ENCODE assay signal across 8 cellular contexts in the genomic region with DNA sequence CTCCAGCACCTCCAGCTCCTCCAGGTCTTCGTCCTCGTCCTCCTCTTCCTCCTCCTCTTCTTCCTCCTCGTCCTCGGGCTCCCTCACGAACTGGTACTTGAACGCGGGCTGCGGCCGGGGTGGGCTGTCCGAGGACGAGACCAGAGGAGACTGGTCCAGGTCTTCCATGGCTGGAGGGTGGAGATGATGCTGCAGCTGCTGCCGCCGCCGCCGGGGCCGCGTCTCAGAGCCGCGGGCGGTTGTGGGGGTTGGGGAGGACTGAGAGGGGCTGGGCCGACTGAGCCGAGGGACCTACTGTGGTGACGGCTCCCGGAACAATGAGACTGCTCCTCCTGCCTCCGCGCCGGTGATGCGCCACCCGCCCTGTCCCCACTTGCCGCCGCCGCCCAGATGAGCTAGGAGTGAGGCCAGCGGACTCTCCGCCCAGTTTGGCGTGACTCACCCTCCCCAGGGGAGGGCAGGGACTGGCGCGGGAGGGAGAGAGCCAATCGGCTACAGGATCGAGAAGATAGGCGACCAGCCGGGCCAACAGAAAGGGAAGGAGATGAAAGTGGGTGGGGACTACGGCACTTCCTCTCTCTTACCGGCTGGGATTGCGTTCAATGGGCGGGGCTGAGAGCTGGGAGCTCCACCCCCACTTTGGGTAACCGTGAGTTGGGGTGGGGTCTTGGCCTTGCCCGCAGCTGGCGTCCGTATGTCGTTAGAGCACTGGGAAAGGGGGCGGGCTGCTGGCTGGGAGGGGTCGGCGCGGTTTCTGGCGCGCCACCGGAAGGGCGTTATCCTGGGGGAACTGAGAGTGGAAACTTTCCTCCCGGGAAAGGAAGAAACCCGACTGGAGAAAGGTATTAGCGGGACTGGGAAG. TPM values are rescaled to one million over a fixed set of nuclear protein-coding genes. Genes with fewer than 3 reads are reported as not detected.
DNase-seq lines count a peak whose midpoint lies in the region; ATAC-seq and TF ChIP-seq lines count a peak whose summit lies in the region.

A gene with protein sequence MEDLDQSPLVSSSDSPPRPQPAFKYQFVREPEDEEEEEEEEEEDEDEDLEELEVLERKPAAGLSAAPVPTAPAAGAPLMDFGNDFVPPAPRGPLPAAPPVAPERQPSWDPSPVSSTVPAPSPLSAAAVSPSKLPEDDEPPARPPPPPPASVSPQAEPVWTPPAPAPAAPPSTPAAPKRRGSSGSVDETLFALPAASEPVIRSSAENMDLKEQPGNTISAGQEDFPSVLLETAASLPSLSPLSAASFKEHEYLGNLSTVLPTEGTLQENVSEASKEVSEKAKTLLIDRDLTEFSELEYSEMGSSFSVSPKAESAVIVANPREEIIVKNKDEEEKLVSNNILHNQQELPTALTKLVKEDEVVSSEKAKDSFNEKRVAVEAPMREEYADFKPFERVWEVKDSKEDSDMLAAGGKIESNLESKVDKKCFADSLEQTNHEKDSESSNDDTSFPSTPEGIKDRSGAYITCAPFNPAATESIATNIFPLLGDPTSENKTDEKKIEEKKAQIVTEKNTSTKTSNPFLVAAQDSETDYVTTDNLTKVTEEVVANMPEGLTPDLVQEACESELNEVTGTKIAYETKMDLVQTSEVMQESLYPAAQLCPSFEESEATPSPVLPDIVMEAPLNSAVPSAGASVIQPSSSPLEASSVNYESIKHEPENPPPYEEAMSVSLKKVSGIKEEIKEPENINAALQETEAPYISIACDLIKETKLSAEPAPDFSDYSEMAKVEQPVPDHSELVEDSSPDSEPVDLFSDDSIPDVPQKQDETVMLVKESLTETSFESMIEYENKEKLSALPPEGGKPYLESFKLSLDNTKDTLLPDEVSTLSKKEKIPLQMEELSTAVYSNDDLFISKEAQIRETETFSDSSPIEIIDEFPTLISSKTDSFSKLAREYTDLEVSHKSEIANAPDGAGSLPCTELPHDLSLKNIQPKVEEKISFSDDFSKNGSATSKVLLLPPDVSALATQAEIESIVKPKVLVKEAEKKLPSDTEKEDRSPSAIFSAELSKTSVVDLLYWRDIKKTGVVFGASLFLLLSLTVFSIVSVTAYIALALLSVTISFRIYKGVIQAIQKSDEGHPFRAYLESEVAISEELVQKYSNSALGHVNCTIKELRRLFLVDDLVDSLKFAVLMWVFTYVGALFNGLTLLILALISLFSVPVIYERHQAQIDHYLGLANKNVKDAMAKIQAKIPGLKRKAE (minus strand): TSS at position 319 of the 862 bp plus-strand sequence. CDS start 151 bp downstream, at position 168.

- H3K4me3 ChIP-seq in BJ (ENCODE audit: low read depth, low read length) (peak within 1 kb of the TSS; percentile 78), colonic mucosa (peak within 1 kb of the TSS; percentile 92)

- POLR2A ChIA-PET in BJ (lab: Charles Lee), result interaction anchor here (0.6 to 2.1 kb wide), 10 partner anchors 10 to 253 kb away, joined by 3 to 11 read pairs (median 5); no protein-coding TSS in a partner anchor

- peak within 1 kb of the TSS; percentile 100 for H3K27ac ChIP-seq in colonic mucosa

- intact Hi-C loops in colonic mucosa (cut with DNase I), result no loop called here

- CTCF ChIA-PET in BJ (lab: Yijun Ruan, JAX), result interaction anchor here (0.6 to 4.6 kb wide), 23 partner anchors 10 to 335 kb away, joined by 3 to 153 read pairs (median 4); no protein-coding TSS in a partner anchor

- no peaks in the 10 kb centered on the region for H3K9me3 ChIP-seq in colonic mucosa

- H3K4me1 ChIP-seq in colonic mucosa, result no peaks in the 10 kb centered on the region

- DNase-seq in BJ (ENCODE audit: low read depth), result peak; percentile 97
- peak; percentile 70 for DNase-seq in GM19240 (ENCODE audit: insufficient read length, low spot score)
- DNase-seq in NCI-H526 (lab: John Stamatoyannopoulos, UW), result peak; percentile 98 to 99
- DNase-seq in activated CD4-positive, alpha-beta T cell treated with anti-CD3 and anti-CD28 coated beads for 48 hours, result peak; percentile 99
- DNase-seq in colonic mucosa, result peak; percentile 99
- DNase-seq in kidney tubule cell (ENCODE audit: low spot score), result peak; percentile 100
- peak; percentile 92 to 98 (median 96) for DNase-seq in stimulated activated CD4-positive, alpha-beta T cell treated with anti-CD3 and anti-CD28 coated beads, Interleukin-1b, Interleukin-23, amount 100 ng/mL, for 24 hours (ENCODE audit: low read depth in 4 of 4, low spot score in 1 of 4)

- peak within 1 kb of the TSS; percentile 96 to 97 for H3K9ac ChIP-seq in colonic mucosa (ENCODE audit: low read depth in 2 of 2, low read length in 2 of 2)

- peak; percentile 80 for ATAC-seq in HG03460 (IDR thresholded peaks at IDR 0.05; ENCODE audit: unreplicated experiment)

- H3K36me3 ChIP-seq in BJ (ENCODE audit: control insufficient read depth, insufficient read depth, low read length) (no peaks in the 10 kb centered on the region), colonic mucosa (no peaks in the 10 kb centered on the region)

- TF ChIP-seq CTCF in BJ (IDR thresholded peaks at IDR 0.05; ENCODE audit: insufficient read depth, low read depth, low read length) (peak; percentile 21; the same call in 1 of the 2 replicates), colonic mucosa (IDR thresholded peaks at IDR 0.05) (no peak)

- H3K27me3 ChIP-seq in BJ (ENCODE audit: control insufficient read depth, insufficient read depth, low read length), result no peaks in the 10 kb centered on the region
- no peaks in the 10 kb centered on the region for H3K27me3 ChIP-seq in colonic mucosa

RNA-seq across cellular contexts. Expression of the gene that starts here (rescaled TPM):
- 219 and 400 TPM in 2 replicates for polyA plus RNA-seq in BJ (2011; rRNA removed)
- polyA minus RNA-seq in BJ (2011; rRNA and poly(A)+ RNA removed), result 204 and 376 TPM in 2 replicates
- 100 to 1,000 TPM; 199 to 280 TPM for total RNA-seq in colonic mucosa

Comparison
In these comparisons a context has a peak if more than half of its experiments do, and no peak if none do; other contexts are left out.
1. Peak in every context shown above with its lines: DNase-seq, ATAC-seq, H3K4me3 ChIP-seq and H3K27ac ChIP-seq.